In the genomic region with DNA sequence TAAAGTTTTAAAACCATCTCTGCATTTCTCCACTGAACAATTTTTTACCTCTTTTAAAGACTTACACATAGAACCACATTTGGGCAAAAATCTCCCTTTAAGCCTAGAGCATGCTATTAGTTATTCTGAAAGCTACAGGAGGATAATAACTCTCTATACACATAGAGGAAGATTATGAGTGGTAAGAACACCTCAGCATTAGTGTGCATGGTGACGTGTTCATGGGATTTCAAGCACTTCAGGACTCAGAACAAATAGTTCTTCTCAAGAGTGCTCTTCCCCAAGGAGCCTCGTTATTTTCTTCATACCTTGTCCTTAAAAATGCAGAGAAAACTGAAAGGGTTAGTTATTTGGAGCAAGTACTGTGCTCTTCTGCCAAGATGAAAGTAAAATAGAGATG, we compare ENCODE assay signal across 22 cellular contexts.
"Had no signal": no experiment of that assay in that cellular context is flagged by ENCODE, and none has a peak within 500 bp of the region (broad histone marks: within the 10 kb centered on the region; RNA-seq: fewer than 3 reads in every experiment).

No MANE protein-coding gene starts in this region.

- DNase-seq: activated CD4-positive, alpha-beta T cell treated with anti-CD3 and anti-CD28 coated beads, Interleukin-2, amount 50 U/mL, for 1 hour; activated CD4-positive, CD25-positive, alpha-beta regulatory T cell treated with anti-CD3 and anti-CD28 coated beads, Interleukin-2, amount 50 U/mL, for 72 hours; activated CD8-positive, alpha-beta memory T cell treated with anti-CD3 and anti-CD28 coated beads for 24 hours; activated gamma-delta T cell treated with Interleukin-2 at 50 U/mL for 16 hours; activated T-cell treated with anti-CD3 and anti-CD28 coated beads, Interleukin-2, amount 50 U/mL, for 72 hours; colonic mucosa; dorsolateral prefrontal cortex; effector memory CD8-positive, alpha-beta T cell; gastrocnemius medialis; midbrain; natural killer cell; stimulated activated CD4-positive, alpha-beta T cell treated with anti-CD3 and anti-CD28 coated beads, Interleukin-12 subunit alpha, Interleukin-12 subunit beta, amount 100 ng/mL, for 4 hours; stimulated activated CD4-positive, alpha-beta T cell treated with anti-CD3 and anti-CD28 coated beads, Interleukin-4, amount 100 ng/mL, for 4 hours; stimulated activated naive CD8-positive, alpha-beta T cell treated with anti-CD3 and anti-CD28 coated beads, Interleukin-15, Interleukin-2, amounts not matched to agents 100 U/mL and 50 U/mL, for 24 hours; T-cell; WERI-Rb-1 had no signal

- H3K4me1 ChIP-seq: ascending aorta, colonic mucosa, esophagus muscularis mucosa, gastrocnemius medialis, tibial nerve had no signal

- H3K27ac Mint-ChIP-seq: activated naive CD4-positive, alpha-beta T cell treated with anti-CD3 and anti-CD28 coated beads, Interleukin-2, amount 50 U/mL, for 24 hours; activated T-cell treated with anti-CD3 and anti-CD28 coated beads, Interleukin-2, amount 50 U/mL, for 72 hours; effector memory CD8-positive, alpha-beta T cell; natural killer cell; progenitor cell of endocrine pancreas; T-cell; T-helper 2 cell treated with Interferon-gamma antibody and Interleukin-4, amounts not matched to agents 5 μg/mL and 100 μg/mL, for 36 hours had no signal

- ATAC-seq: activated T-cell treated with anti-CD3 and anti-CD28 coated beads, Interleukin-2, amount 50 U/mL, for 72 hours; effector memory CD8-positive, alpha-beta T cell; gastrocnemius medialis; natural killer cell; stimulated activated naive CD8-positive, alpha-beta T cell treated with anti-CD3 and anti-CD28 coated beads, Interleukin-15, Interleukin-2, amounts not matched to agents 100 U/mL and 50 U/mL, for 24 hours; T-cell had no signal

- H3K4me3 ChIP-seq: ascending aorta, colonic mucosa, dorsolateral prefrontal cortex, esophagus muscularis mucosa, gastrocnemius medialis, tibial nerve had no signal

- H3K4me3 Mint-ChIP-seq: activated naive CD4-positive, alpha-beta T cell treated with anti-CD3 and anti-CD28 coated beads, Interleukin-2, amount 50 U/mL, for 24 hours; activated T-cell treated with anti-CD3 and anti-CD28 coated beads, Interleukin-2, amount 50 U/mL, for 72 hours; effector memory CD8-positive, alpha-beta T cell; natural killer cell; T-cell; T-helper 2 cell treated with Interferon-gamma antibody and Interleukin-4, amounts not matched to agents 5 μg/mL and 100 μg/mL, for 36 hours had no signal

- H3K36me3 Mint-ChIP-seq: activated naive CD4-positive, alpha-beta T cell treated with anti-CD3 and anti-CD28 coated beads, Interleukin-2, amount 50 U/mL, for 24 hours; T-cell had no signal

- H3K36me3 ChIP-seq: ascending aorta, colonic mucosa, esophagus muscularis mucosa, gastrocnemius medialis, tibial nerve, WERI-Rb-1 had no signal

- H3K27me3 ChIP-seq: ascending aorta, colonic mucosa, dorsolateral prefrontal cortex, esophagus muscularis mucosa, gastrocnemius medialis, tibial nerve had no signal

- H3K27ac ChIP-seq: ascending aorta, colonic mucosa, dorsolateral prefrontal cortex, esophagus muscularis mucosa, gastrocnemius medialis, tibial nerve, WERI-Rb-1 had no signal

- H3K27me3 Mint-ChIP-seq: activated naive CD4-positive, alpha-beta T cell treated with anti-CD3 and anti-CD28 coated beads, Interleukin-2, amount 50 U/mL, for 24 hours; effector memory CD8-positive, alpha-beta T cell; progenitor cell of endocrine pancreas; T-cell had no signal

- H3K4me1 Mint-ChIP-seq: activated naive CD4-positive, alpha-beta T cell treated with anti-CD3 and anti-CD28 coated beads, Interleukin-2, amount 50 U/mL, for 24 hours; natural killer cell; T-cell had no signal
